In genomic region chr9:37410969-37411785, GRCh38 we compare ENCODE assay signal across 8 cellular contexts. TPM values are rescaled to one million over a fixed set of nuclear protein-coding genes. Genes with fewer than 3 reads are reported as not detected.
DNase-seq lines count a peak whose midpoint lies in the region; ATAC-seq and TF ChIP-seq lines count a peak whose summit lies in the region.

No MANE protein-coding gene starts in this region.

- no peaks in the 10 kb centered on the region for H3K27me3 Mint-ChIP-seq in activated T-helper 2 cell treated with anti-CD3 and anti-CD28 coated beads, Interferon-gamma antibody, Interleukin-2, Interleukin-4, amounts not matched to agents 10 μg/mL and 5 μg/mL and 100 μg/mL, durations not matched to agents 14 hours and 24 hours and 36 hours (ENCODE audit: low read depth)

- H3K36me3 ChIP-seq in smooth muscle cell (ENCODE audit: low read depth) = no peaks in the 10 kb centered on the region

- peak overlapping the region; percentile 67 for H3K27ac Mint-ChIP-seq in activated T-helper 2 cell treated with anti-CD3 and anti-CD28 coated beads, Interferon-gamma antibody, Interleukin-2, Interleukin-4, amounts not matched to agents 10 μg/mL and 5 μg/mL and 100 μg/mL, durations not matched to agents 14 hours and 24 hours and 36 hours

- intact Hi-C loops in Right ventricle myocardium inferior (cut with DNase I) = no loop called here
- intact Hi-C loops in cardiac septum (cut with DNase I) = no loop called here
- intact Hi-C loops in activated T-helper 2 cell treated with anti-CD3 and anti-CD28 coated beads, Interferon-gamma antibody, Interleukin-2, Interleukin-4, amounts not matched to agents 10 μg/mL and 5 μg/mL and 100 μg/mL, durations not matched to agents 14 hours and 24 hours and 36 hours (cut with micrococcal nuclease) = no loop called here

- no peak overlapping the region for H3K4me3 ChIP-seq in smooth muscle cell

- peaks cover 32% of the 10 kb centered on the region for H3K4me1 Mint-ChIP-seq in activated T-helper 2 cell treated with anti-CD3 and anti-CD28 coated beads, Interferon-gamma antibody, Interleukin-2, Interleukin-4, amounts not matched to agents 10 μg/mL and 5 μg/mL and 100 μg/mL, durations not matched to agents 14 hours and 24 hours and 36 hours (ENCODE audit: low read depth)

- H3K4me3 Mint-ChIP-seq in activated T-helper 2 cell treated with anti-CD3 and anti-CD28 coated beads, Interferon-gamma antibody, Interleukin-2, Interleukin-4, amounts not matched to agents 10 μg/mL and 5 μg/mL and 100 μg/mL, durations not matched to agents 14 hours and 24 hours and 36 hours (ENCODE audit: low read depth) = no peak overlapping the region

- H3K9me3 Mint-ChIP-seq in activated T-helper 2 cell treated with anti-CD3 and anti-CD28 coated beads, Interferon-gamma antibody, Interleukin-2, Interleukin-4, amounts not matched to agents 10 μg/mL and 5 μg/mL and 100 μg/mL, durations not matched to agents 14 hours and 24 hours and 36 hours = no peaks in the 10 kb centered on the region

- H3K79me2 ChIP-seq in smooth muscle cell (ENCODE audit: low read depth) = no peaks in the 10 kb centered on the region

- H3K27me3 ChIP-seq in smooth muscle cell (ENCODE audit: low read depth) = no peaks in the 10 kb centered on the region

- H2AFZ ChIP-seq in smooth muscle cell (ENCODE audit: low read depth) = no peak overlapping the region

- 89% methylated on average over 12 of the region's 13 CpGs for WGBS in smooth muscle cell (ENCODE audit: low lambda C conversion rate)

- H4K20me1 ChIP-seq in smooth muscle cell (ENCODE audit: low read depth) = no peaks in the 10 kb centered on the region

- ATAC-seq in Right ventricle myocardium inferior = peak; percentile 16
- peak; percentile 26 for ATAC-seq in HG03064 (IDR thresholded peaks at IDR 0.05; ENCODE audit: low read depth, unreplicated experiment)

- H3K36me3 Mint-ChIP-seq in activated T-helper 2 cell treated with anti-CD3 and anti-CD28 coated beads, Interferon-gamma antibody, Interleukin-2, Interleukin-4, amounts not matched to agents 10 μg/mL and 5 μg/mL and 100 μg/mL, durations not matched to agents 14 hours and 24 hours and 36 hours (ENCODE audit: low read depth) = no peaks in the 10 kb centered on the region

- peak; percentile 28 for TF ChIP-seq CTCF in smooth muscle cell (IDR thresholded peaks at IDR 0.05; ENCODE audit: borderline replicate concordance, insufficient read depth, poor library complexity, severe bottlenecking)

- H3K9ac ChIP-seq in smooth muscle cell (ENCODE audit: low read depth) = no peak overlapping the region

- H3K27ac ChIP-seq in smooth muscle cell (ENCODE audit: low read depth) = no peak overlapping the region

- no peaks in the 10 kb centered on the region for H3K9me3 ChIP-seq in smooth muscle cell (replicated peaks; ENCODE audit: low read depth)

- no peak overlapping the region for H3K4me2 ChIP-seq in smooth muscle cell

- peaks cover 28% of the 10 kb centered on the region for H3K4me1 ChIP-seq in smooth muscle cell (ENCODE audit: low read depth)

- DNase-seq in Right ventricle myocardium inferior (ENCODE audit: missing footprints) = no peak
- DNase-seq in cardiac septum (ENCODE audit: low spot score) = no peak
- DNase-seq in activated T-helper 2 cell treated with anti-CD3 and anti-CD28 coated beads, Interferon-gamma antibody, Interleukin-2, Interleukin-4, amounts not matched to agents 10 μg/mL and 5 μg/mL and 100 μg/mL, durations not matched to agents 14 hours and 24 hours and 36 hours (ENCODE audit: low spot score) = no peak
- no peak for DNase-seq in smooth muscle cell (lab: John Stamatoyannopoulos, UW; ENCODE audit: unreplicated experiment)
- no peak for DNase-seq in AG08396 (ENCODE audit: low spot score)
- DNase-seq in DMS153 treated with DMSO at 0.1 percent for 48 hours (lab: John Stamatoyannopoulos, UW; ENCODE audit: unreplicated experiment) = no peak
- DNase-seq in AG08395 (ENCODE audit: low spot score) = no peak

- H3F3A ChIP-seq in smooth muscle cell (ENCODE audit: low read depth) = no peaks in the 10 kb centered on the region

RNA-seq across cellular contexts. Expression of gene GRHPR, which starts 11.3 kb away (rescaled TPM):
- 111 TPM for total RNA-seq in Right ventricle myocardium inferior
- total RNA-seq in cardiac septum = 102 TPM
- total RNA-seq in activated T-helper 2 cell treated with anti-CD3 and anti-CD28 coated beads, Interferon-gamma antibody, Interleukin-2, Interleukin-4, amounts not matched to agents 10 μg/mL and 5 μg/mL and 100 μg/mL, durations not matched to agents 14 hours and 24 hours and 36 hours = 75.4 and 77.4 TPM in 2 replicates
- total RNA-seq in smooth muscle cell = 97.5 and 128 TPM in 2 replicates
- polyA plus RNA-seq in smooth muscle cell = 89.3 and 118 TPM in 2 replicates

RNA-seq across cellular contexts. Expression of gene ZBTB5, which starts 54.1 kb away (rescaled TPM):
- 5.1 TPM for total RNA-seq in Right ventricle myocardium inferior
- 7.2 TPM for total RNA-seq in cardiac septum
- total RNA-seq in activated T-helper 2 cell treated with anti-CD3 and anti-CD28 coated beads, Interferon-gamma antibody, Interleukin-2, Interleukin-4, amounts not matched to agents 10 μg/mL and 5 μg/mL and 100 μg/mL, durations not matched to agents 14 hours and 24 hours and 36 hours = 10.6 and 11.0 TPM in 2 replicates
- total RNA-seq in smooth muscle cell = 21.8 and 29.0 TPM in 2 replicates
- polyA plus RNA-seq in smooth muscle cell = 4.2 and 4.3 TPM in 2 replicates
